25 cellular contexts compared by ENCODE assay signal in the genomic region with DNA sequence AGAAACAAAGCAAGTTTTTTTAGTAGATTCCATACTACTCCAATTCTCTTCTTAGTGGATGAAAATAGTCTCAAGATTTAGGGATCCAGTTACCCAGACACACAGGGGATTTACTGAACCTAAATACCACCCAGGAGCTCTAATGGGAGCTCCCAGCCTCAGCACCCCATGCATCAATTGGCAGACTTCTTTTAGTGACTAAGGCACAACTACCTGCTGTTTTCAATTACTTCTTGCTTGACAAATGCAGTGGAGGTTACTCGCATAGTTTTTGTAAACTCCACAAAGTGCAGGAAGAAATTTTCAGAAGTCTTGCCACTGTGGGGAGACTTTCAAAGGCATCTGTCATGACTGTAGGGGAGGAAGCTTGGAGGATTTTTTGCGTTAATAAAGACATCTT.
"Had no signal": no experiment of that assay in that cellular context is flagged by ENCODE, and none has a peak within 500 bp of the region (broad histone marks: within the 10 kb centered on the region; RNA-seq: fewer than 3 reads in every experiment).

No MANE protein-coding gene starts in this region.

- H3K36me3 Mint-ChIP-seq: activated CD4-positive, alpha-beta memory T cell treated with anti-CD3 and anti-CD28 coated beads for 36 hours; activated naive CD4-positive, alpha-beta T cell treated with anti-CD3 and anti-CD28 coated beads, Interleukin-2, amount 50 U/mL, for 72 hours; brain; immature natural killer cell; memory B cell; stimulated activated effector memory CD8-positive, alpha-beta T cell treated with anti-CD3 and anti-CD28 coated beads, Interleukin-12 subunit alpha, Interleukin-12 subunit beta, amount 100 ng/mL, for 72 hours; type B pancreatic cell had no signal

- H3K4me3 ChIP-seq: dorsolateral prefrontal cortex, gastroesophageal sphincter, heart left ventricle, ovary, right lobe of liver, stomach had no signal

- H3K9me3 ChIP-seq: gastroesophageal sphincter, heart left ventricle, ovary, right lobe of liver, stomach had no signal

- FAIRE-seq: colon had no signal

- H3K27me3 ChIP-seq: gastroesophageal sphincter, heart left ventricle, ovary, right lobe of liver, stomach had no signal

- H3K27ac ChIP-seq: dorsolateral prefrontal cortex, epithelial cell of prostate, gastroesophageal sphincter, heart left ventricle, ovary, right lobe of liver, stomach had no signal

- H3K4me3 Mint-ChIP-seq: activated B cell treated with CpG ODN at 0.5 μM for 24 hours; activated CD4-positive, alpha-beta memory T cell treated with anti-CD3 and anti-CD28 coated beads for 36 hours; activated T-helper 1 cell treated with anti-CD3 and anti-CD28 coated beads, Interleukin-12 subunit alpha, Interleukin-12 subunit beta, Interleukin-2, Interleukin-4 antibody, amounts not matched to agents 30 ng/mL and 10 ng/mL and 1 ng/mL, durations not matched to agents 14 hours and 24 hours and 36 hours; brain; immature natural killer cell; memory B cell; stimulated activated effector memory CD8-positive, alpha-beta T cell treated with anti-CD3 and anti-CD28 coated beads, Interleukin-12 subunit alpha, Interleukin-12 subunit beta, amount 100 ng/mL, for 72 hours; T-helper 2 cell treated with Interferon-gamma antibody and Interleukin-4, amounts not matched to agents 5 μg/mL and 100 μg/mL, for 36 hours; type B pancreatic cell had no signal

- H3K4me1 Mint-ChIP-seq: activated B cell treated with CpG ODN at 0.5 μM for 24 hours; immature natural killer cell; memory B cell; stimulated activated effector memory CD8-positive, alpha-beta T cell treated with anti-CD3 and anti-CD28 coated beads, Interleukin-12 subunit alpha, Interleukin-12 subunit beta, amount 100 ng/mL, for 72 hours had no signal

- DNase-seq: activated B cell treated with CpG ODN at 0.5 μM for 24 hours; activated CD4-positive, alpha-beta memory T cell treated with anti-CD3 and anti-CD28 coated beads for 36 hours; activated CD4-positive, alpha-beta T cell treated with anti-CD3 and anti-CD28 coated beads for 4 hours; activated gamma-delta T cell treated with Interleukin-2 at 50 U/mL for 16 hours; activated T-cell treated with anti-CD3 and anti-CD28 coated beads for 4 hours; central memory CD4-positive, alpha-beta T cell; dorsolateral prefrontal cortex; heart left ventricle; immature natural killer cell; kidney glomerular epithelial cell; left ventricle myocardium superior; ovary; right lobe of liver; stimulated activated CD4-positive, alpha-beta T cell treated with anti-CD3 and anti-CD28 coated beads, Interleukin-4, amount 100 ng/mL, for 24 hours; stomach had no signal

- H3K36me3 ChIP-seq: gastroesophageal sphincter, heart left ventricle, ovary, right lobe of liver, stomach had no signal

- H3K27ac Mint-ChIP-seq: activated B cell treated with CpG ODN at 0.5 μM for 24 hours; activated CD4-positive, alpha-beta memory T cell treated with anti-CD3 and anti-CD28 coated beads for 36 hours; activated naive CD4-positive, alpha-beta T cell treated with anti-CD3 and anti-CD28 coated beads, Interleukin-2, amount 50 U/mL, for 72 hours; activated T-helper 1 cell treated with anti-CD3 and anti-CD28 coated beads, Interleukin-12 subunit alpha, Interleukin-12 subunit beta, Interleukin-2, Interleukin-4 antibody, amounts not matched to agents 30 ng/mL and 10 ng/mL and 1 ng/mL, durations not matched to agents 14 hours and 24 hours and 36 hours; immature natural killer cell; memory B cell; stimulated activated effector memory CD8-positive, alpha-beta T cell treated with anti-CD3 and anti-CD28 coated beads, Interleukin-12 subunit alpha, Interleukin-12 subunit beta, amount 100 ng/mL, for 72 hours; T-helper 2 cell treated with Interferon-gamma antibody and Interleukin-4, amounts not matched to agents 5 μg/mL and 100 μg/mL, for 36 hours; type B pancreatic cell had no signal

- ATAC-seq: activated naive CD4-positive, alpha-beta T cell treated with anti-CD3 and anti-CD28 coated beads, Interleukin-2, amount 50 U/mL, for 72 hours; gastroesophageal sphincter; heart left ventricle; left ventricle myocardium superior; right lobe of liver; stimulated activated effector memory CD8-positive, alpha-beta T cell treated with anti-CD3 and anti-CD28 coated beads, Interleukin-12 subunit alpha, Interleukin-12 subunit beta, amount 100 ng/mL, for 72 hours had no signal

- H3K9me3 Mint-ChIP-seq: activated B cell treated with CpG ODN at 0.5 μM for 24 hours; activated CD4-positive, alpha-beta memory T cell treated with anti-CD3 and anti-CD28 coated beads for 36 hours; activated naive CD4-positive, alpha-beta T cell treated with anti-CD3 and anti-CD28 coated beads, Interleukin-2, amount 50 U/mL, for 72 hours; activated T-helper 1 cell treated with anti-CD3 and anti-CD28 coated beads, Interleukin-12 subunit alpha, Interleukin-12 subunit beta, Interleukin-2, Interleukin-4 antibody, amounts not matched to agents 30 ng/mL and 10 ng/mL and 1 ng/mL, durations not matched to agents 14 hours and 24 hours and 36 hours; immature natural killer cell; stimulated activated effector memory CD8-positive, alpha-beta T cell treated with anti-CD3 and anti-CD28 coated beads, Interleukin-12 subunit alpha, Interleukin-12 subunit beta, amount 100 ng/mL, for 72 hours; T-helper 2 cell treated with Interferon-gamma antibody and Interleukin-4, amounts not matched to agents 5 μg/mL and 100 μg/mL, for 36 hours had no signal
